ENCODE assay signal across 14 cellular contexts in genomic region chr3:129658156-129658843, GRCh38. TPM values are rescaled to one million over a fixed set of nuclear protein-coding genes. Genes with fewer than 3 reads are reported as not detected.
DNase-seq lines count a peak whose midpoint lies in the region; ATAC-seq, FAIRE-seq and TF ChIP-seq lines count a peak whose summit lies in the region.
"Had no signal": no experiment of that assay in that cellular context is flagged by ENCODE, and none has a peak within 500 bp of the region (broad histone marks: within the 10 kb centered on the region; RNA-seq: fewer than 3 reads in every experiment).

No MANE protein-coding gene starts in this region.

- ATAC-seq in psoas muscle (no peak), foreskin keratinocyte (no peak)
- ATAC-seq in activated T-helper 17 cell treated with anti-CD3 and anti-CD28 coated beads, Interleukin-2, amount 50 U/mL, for 72 hours (replicated peaks): no peak
- ATAC-seq: gastroesophageal sphincter, lower lobe of right lung had no signal

- H2AFZ ChIP-seq in OCI-LY7 (ENCODE audit: low read length): no peak overlapping the region

- H3K9me3 Mint-ChIP-seq in endothelial cell (ENCODE audit: unreplicated experiment): no peaks in the 10 kb centered on the region
- no peaks in the 10 kb centered on the region for H3K9me3 Mint-ChIP-seq in activated T-helper 17 cell treated with anti-CD3 and anti-CD28 coated beads, Interleukin-2, amount 50 U/mL, for 72 hours
- H3K9me3 Mint-ChIP-seq: CD4-positive, alpha-beta memory T cell had no signal

- no peaks in the 10 kb centered on the region for H3K9me3 ChIP-seq in OCI-LY7 (ENCODE audit: low read length)
- H3K9me3 ChIP-seq in psoas muscle: no peaks in the 10 kb centered on the region
- H3K9me3 ChIP-seq: gastroesophageal sphincter, lower lobe of right lung had no signal

- 0 out of 2 replicates have a peak, but pooled peaks cover 4% of the 10 kb centered on the region for H3K36me3 ChIP-seq in OCI-LY7 (ENCODE audit: insufficient read depth, low read length)
- peaks cover 0 to 13% of the 10 kb centered on the region in 2 donors for H3K36me3 ChIP-seq in psoas muscle (ENCODE audit: insufficient read depth in 1 of 2, low read depth in 1 of 2)

- no peak overlapping the region for H3K4me3 Mint-ChIP-seq in endothelial cell (ENCODE audit: unreplicated experiment)
- H3K4me3 Mint-ChIP-seq in activated T-helper 17 cell treated with anti-CD3 and anti-CD28 coated beads, Interleukin-2, amount 50 U/mL, for 72 hours: no peak overlapping the region
- H3K4me3 Mint-ChIP-seq: CD4-positive, alpha-beta memory T cell had no signal

- DNase-seq in GM19239 (ENCODE audit: insufficient read length, low spot score): no peak
- no peak for DNase-seq in OCI-LY7 (ENCODE audit: low spot score)
- DNase-seq in endothelial cell (ENCODE audit: low spot score): no peak
- no peak for DNase-seq in psoas muscle
- DNase-seq in NCI-H748 (lab: John Stamatoyannopoulos, UW; ENCODE audit: unreplicated experiment): no peak
- no peak for DNase-seq in foreskin keratinocyte
- DNase-seq in GM19240 (ENCODE audit: insufficient read length, low spot score): no peak
- DNase-seq: activated T-cell treated with anti-CD3 and anti-CD28 coated beads for 4 hours; CD4-positive, alpha-beta memory T cell; lower lobe of right lung had no signal

- H3K27me3 ChIP-seq in psoas muscle (ENCODE audit: insufficient read depth in 3 of 3, low read length in 2 of 3) (no peaks in the 10 kb centered on the region), foreskin keratinocyte (no peaks in the 10 kb centered on the region)
- H3K27me3 ChIP-seq: gastroesophageal sphincter had no signal

- H3K4me1 ChIP-seq in OCI-LY7 (ENCODE audit: insufficient read depth, low read length, poor library complexity, severe bottlenecking) (peaks cover 12% of the 10 kb centered on the region), psoas muscle (peaks cover 69% of the 10 kb centered on the region), foreskin keratinocyte (peaks cover 22% of the 10 kb centered on the region)

- POLR2A ChIA-PET in OCI-LY7 (lab: Charles Lee): interaction anchor here (0.6 to 0.7 kb wide), 3 partner anchors 47 to 166 kb away, joined by 3 to 5 read pairs (median 3); no protein-coding TSS in a partner anchor

- H3K4me3 ChIP-seq in OCI-LY7 (ENCODE audit: low read depth, low read length, poor library complexity, severe bottlenecking) (no peak overlapping the region), psoas muscle (no peak overlapping the region)
- H3K4me3 ChIP-seq: gastroesophageal sphincter, lower lobe of right lung had no signal

- TF ChIP-seq CTCF in OCI-LY7 (conservative IDR thresholded peaks at IDR 0.05; ENCODE audit: low read length): no peak
- no peak for TF ChIP-seq CTCF in endothelial cell (IDR thresholded peaks at IDR 0.05; ENCODE audit: unreplicated experiment)
- TF ChIP-seq CTCF in psoas muscle (IDR thresholded peaks at IDR 0.05): no peak
- no peak for TF ChIP-seq CTCF in foreskin keratinocyte (conservative IDR thresholded peaks at IDR 0.05)

- H3K4me1 Mint-ChIP-seq in endothelial cell (ENCODE audit: unreplicated experiment): peaks cover 42% of the 10 kb centered on the region
- no peaks in the 10 kb centered on the region for H3K4me1 Mint-ChIP-seq in activated T-helper 17 cell treated with anti-CD3 and anti-CD28 coated beads, Interleukin-2, amount 50 U/mL, for 72 hours

- no peaks in the 10 kb centered on the region for H3K79me2 ChIP-seq in OCI-LY7 (ENCODE audit: insufficient read depth, low read depth, low read length)

- no TSS peak for BruUV-seq in OCI-LY7 (replicated peaks; lab: Mats Ljungman, UMichigan)

- peak; percentile 67 for FAIRE-seq in GM19239 (lab: Jason Lieb, UNC)
- FAIRE-seq: bronchial epithelial cell had no signal

- H3K4me2 ChIP-seq in OCI-LY7 (ENCODE audit: low read length): peak overlapping the region; percentile 20

- peak overlapping the region; percentile 65 for H3K27ac Mint-ChIP-seq in endothelial cell (ENCODE audit: unreplicated experiment)
- H3K27ac Mint-ChIP-seq in activated T-helper 17 cell treated with anti-CD3 and anti-CD28 coated beads, Interleukin-2, amount 50 U/mL, for 72 hours: no peak overlapping the region

- H3K9me2 ChIP-seq in OCI-LY7 (ENCODE audit: insufficient read depth, low read length): no peaks in the 10 kb centered on the region

- H3K36me3 Mint-ChIP-seq in endothelial cell (ENCODE audit: low read depth, unreplicated experiment): peaks cover 8% of the 10 kb centered on the region
- H3K36me3 Mint-ChIP-seq in activated T-helper 17 cell treated with anti-CD3 and anti-CD28 coated beads, Interleukin-2, amount 50 U/mL, for 72 hours (ENCODE audit: low read depth): peaks cover 16% of the 10 kb centered on the region

- intact Hi-C loops in OCI-LY7 (cut with micrococcal nuclease; ENCODE audit: unreplicated experiment): no loop called here
- intact Hi-C loops in psoas muscle (cut with DNase I): no loop called here

- CTCF ChIA-PET in OCI-LY7 (lab: Charles Lee; ENCODE audit: unreplicated experiment): no interaction called here

- no peaks in the 10 kb centered on the region for H3K27me3 Mint-ChIP-seq in endothelial cell (ENCODE audit: unreplicated experiment)
- H3K27me3 Mint-ChIP-seq in activated T-helper 17 cell treated with anti-CD3 and anti-CD28 coated beads, Interleukin-2, amount 50 U/mL, for 72 hours: no peaks in the 10 kb centered on the region
- H3K27me3 Mint-ChIP-seq: CD4-positive, alpha-beta memory T cell had no signal

- 54 to 73% (median 54%) methylated on average over 3 of the region's 3 CpGs for WGBS in psoas muscle, 3 donors

- H3K27ac ChIP-seq in OCI-LY7 (ENCODE audit: low read depth, low read length, poor library complexity, severe bottlenecking): no peak overlapping the region
- peak overlapping the region; percentile 56 for H3K27ac ChIP-seq in psoas muscle
- no peak overlapping the region for H3K27ac ChIP-seq in foreskin keratinocyte
- H3K27ac ChIP-seq: KMS-11, lower lobe of right lung had no signal

- no peaks in the 10 kb centered on the region for H4K20me1 ChIP-seq in OCI-LY7 (ENCODE audit: insufficient read depth, low read length)

RNA-seq across cellular contexts. Expression of gene PLXND1, which starts 51.8 kb away (rescaled TPM):
- total RNA-seq in OCI-LY7 (2014; rRNA removed; shearing (Covaris generic)): 6.0 and 6.8 TPM in 2 replicates
- total RNA-seq in OCI-LY7 (2022) (4.7 and 5.3 TPM in 2 replicates), endothelial cell (ENCODE audit: unreplicated experiment) (1,753 TPM), psoas muscle (10 to 100 TPM; 28.2 to 49.9 (median 31.9) TPM), foreskin keratinocyte (1.8 and 3.1 TPM in 2 replicates)
- polyA plus RNA-seq in psoas muscle (10 to 100 TPM; 15.5 to 24.0 (median 20.7) TPM), foreskin keratinocyte (1.3 and 2.5 TPM in 2 replicates)
- 1 to 10 TPM; 6.2 to 7.4 TPM for total RNA-seq in activated T-helper 17 cell treated with anti-CD3 and anti-CD28 coated beads, Interleukin-2, amount 50 U/mL, for 72 hours

Comparison
In these comparisons a context has a peak if more than half of its experiments do, and no peak if none do; other contexts are left out.
1. RNA of gene PLXND1, which starts 51.8 kb away (total RNA-seq): 1,753 TPM in endothelial cell (single experiment); 28.2 to 49.9 TPM in psoas muscle, 6.2 to 7.4 TPM in activated T-helper 17 cell treated with anti-CD3 and anti-CD28 coated beads, Interleukin-2, amount 50 U/mL, for 72 hours, 4.7 to 6.8 TPM in OCI-LY7 and 1.8 to 3.1 TPM in foreskin keratinocyte; every median in the first group is over 10 times any median in the second.